1 cellular context compared by ENCODE assay signal in the genomic region with DNA sequence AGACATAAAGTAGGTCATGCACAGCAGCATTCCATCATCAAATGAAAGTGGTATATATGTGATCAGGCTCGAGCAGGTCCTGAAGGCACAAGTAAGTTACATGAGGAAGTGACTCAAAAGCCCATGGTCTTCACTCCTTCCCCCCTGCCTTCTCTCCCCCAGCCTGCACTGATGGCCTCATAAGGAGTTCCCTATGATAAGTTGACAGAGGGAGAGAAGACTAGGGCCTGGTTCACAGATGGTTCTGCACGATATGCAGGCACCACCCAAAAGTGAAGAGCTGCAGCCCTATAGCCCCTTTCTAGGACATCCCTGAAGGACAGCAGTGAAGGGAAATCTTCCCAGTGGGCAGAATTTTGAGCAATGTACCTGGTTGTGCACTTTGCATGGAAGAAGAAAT. TPM values are rescaled to one million over a fixed set of nuclear protein-coding genes. Genes with fewer than 3 reads are reported as not detected.
"Had no signal": no experiment of that assay in that cellular context is flagged by ENCODE, and none has a peak within 500 bp of the region (broad histone marks: within the 10 kb centered on the region; RNA-seq: fewer than 3 reads in every experiment).

No MANE protein-coding gene starts in this region.

RNA-seq across cellular contexts. Expression of gene CCDC80, which starts 57.5 kb away (rescaled TPM):
- total RNA-seq: HepG2 had no signal
- polyA plus RNA-seq: HepG2 had no signal
